ENCODE assay signal across 2 cellular contexts in the genomic region with DNA sequence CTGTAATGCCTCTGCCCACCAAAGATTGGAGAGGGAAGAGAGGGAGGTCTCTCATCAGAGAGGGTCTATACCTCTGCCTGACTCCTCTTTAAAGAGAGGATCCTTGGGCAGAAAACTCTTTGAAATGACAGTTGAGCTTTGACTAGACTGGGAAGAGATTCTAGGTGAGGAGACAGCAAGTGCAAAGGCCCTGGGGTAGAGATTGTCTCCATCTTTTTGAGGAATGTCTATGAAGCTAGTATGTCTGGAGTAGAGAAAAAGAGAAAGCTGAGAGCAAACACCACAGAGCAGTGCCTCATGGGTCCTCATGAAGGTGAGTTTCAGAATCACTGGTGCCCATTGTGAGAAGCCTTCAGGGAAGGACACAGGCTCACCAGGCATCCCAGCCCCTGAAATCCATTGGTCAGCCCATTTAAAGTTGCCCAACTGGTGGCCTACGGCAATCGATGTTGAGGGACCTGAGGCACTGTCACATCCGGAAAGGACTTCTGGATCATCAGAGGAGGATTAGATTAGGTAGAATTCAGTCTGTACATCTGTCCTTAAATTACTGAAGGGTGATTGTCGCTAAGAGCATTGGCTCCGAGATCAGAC.
TF ChIP-seq lines count a peak whose summit lies in the region.

No MANE protein-coding gene starts in this region.

TF ChIP-seq in IMR-90, 13 proteins besides CTCF, POLR2A, EP300 and RAD21:
- TF ChIP-seq CEBPB (IDR thresholded peaks at IDR 0.05; ENCODE audit: low read depth, low read length) (no peak), RCOR1 (IDR thresholded peaks at IDR 0.05; ENCODE audit: insufficient replicate concordance, low read length) (no peak), NFE2L2 (IDR thresholded peaks at IDR 0.05; ENCODE audit: low read depth, low read length) (no peak), MAFK (IDR thresholded peaks at IDR 0.05; ENCODE audit: low read depth, low read length) (no peak), CHD1 (IDR thresholded peaks at IDR 0.05; ENCODE audit: low read depth, low read length) (no peak)

TF ChIP-seq in K562, 482 proteins besides CTCF, POLR2A, EP300 and RAD21:
- TF ChIP-seq RBM25 (IDR thresholded peaks at IDR 0.05; ENCODE audit: low read depth, low read length, severe bottlenecking): peak; percentile 83
- no peak for TF ChIP-seq SP1 (CRISPR knock-in tag; IDR thresholded peaks at IDR 0.05)
